In genomic region chr9:20663133-20663532, GRCh38 we compare ENCODE assay signal across 35 cellular contexts.
"Had no signal": no experiment of that assay in that cellular context is flagged by ENCODE, and none has a peak within 500 bp of the region (broad histone marks: within the 10 kb centered on the region; RNA-seq: fewer than 3 reads in every experiment).

No MANE protein-coding gene starts in this region.

- H3K4me3 Mint-ChIP-seq: activated B cell treated with CpG ODN at 0.5 μM for 24 hours; activated CD8-positive, alpha-beta memory T cell treated with anti-CD3 and anti-CD28 coated beads, Interleukin-2, amount 10 ng/mL, durations not matched to agents 7 days and 5 days; activated CD8-positive, alpha-beta T cell treated with anti-CD3 and anti-CD28 coated beads, Interleukin-2, amount 10 ng/mL, durations not matched to agents 7 days and 5 days; activated naive CD4-positive, alpha-beta T cell treated with anti-CD3 and anti-CD28 coated beads for 36 hours; activated naive CD4-positive, alpha-beta T cell treated with anti-CD3 and anti-CD28 coated beads, Interleukin-2, amount 50 U/mL, for 24 hours; activated naive CD8-positive, alpha-beta T cell treated with anti-CD3 and anti-CD28 coated beads for 36 hours; activated naive CD8-positive, alpha-beta T cell treated with anti-CD3 and anti-CD28 coated beads, Interleukin-2, amount 50 U/mL, for 24 hours; activated T-helper 1 cell treated with anti-CD3 and anti-CD28 coated beads, Interleukin-12 subunit alpha, Interleukin-12 subunit beta, Interleukin-2, Interleukin-4 antibody, amounts not matched to agents 30 ng/mL and 10 ng/mL and 1 ng/mL, durations not matched to agents 14 hours and 24 hours and 36 hours; dendritic cell treated with granulocyte-macrophage colony-stimulating factor and Interleukin-4, amounts not matched to agents 40 ng/mL and 50 ng/mL, for 4 days; endodermal cell; T-helper 17 cell; T-helper 2 cell treated with Interferon-gamma antibody and Interleukin-4, amounts not matched to agents 5 μg/mL and 100 μg/mL, for 36 hours had no signal

- H3K9me3 ChIP-seq: ascending aorta, breast epithelium, heart left ventricle had no signal

- H3K4me1 ChIP-seq: ascending aorta, breast epithelium had no signal

- H3K27ac Mint-ChIP-seq: activated B cell treated with CpG ODN at 0.5 μM for 24 hours; activated CD8-positive, alpha-beta memory T cell treated with anti-CD3 and anti-CD28 coated beads, Interleukin-2, amount 10 ng/mL, durations not matched to agents 7 days and 5 days; activated CD8-positive, alpha-beta T cell treated with anti-CD3 and anti-CD28 coated beads, Interleukin-2, amount 10 ng/mL, durations not matched to agents 7 days and 5 days; activated naive CD4-positive, alpha-beta T cell treated with anti-CD3 and anti-CD28 coated beads for 36 hours; activated naive CD4-positive, alpha-beta T cell treated with anti-CD3 and anti-CD28 coated beads, Interleukin-2, amount 50 U/mL, for 24 hours; activated naive CD8-positive, alpha-beta T cell treated with anti-CD3 and anti-CD28 coated beads for 36 hours; activated naive CD8-positive, alpha-beta T cell treated with anti-CD3 and anti-CD28 coated beads, Interleukin-2, amount 50 U/mL, for 24 hours; activated T-helper 1 cell treated with anti-CD3 and anti-CD28 coated beads, Interleukin-12 subunit alpha, Interleukin-12 subunit beta, Interleukin-2, Interleukin-4 antibody, amounts not matched to agents 30 ng/mL and 10 ng/mL and 1 ng/mL, durations not matched to agents 14 hours and 24 hours and 36 hours; activated T-helper 2 cell treated with anti-CD3 and anti-CD28 coated beads, Interferon-gamma antibody, Interleukin-2, Interleukin-4, amounts not matched to agents 10 μg/mL and 5 μg/mL and 100 μg/mL, durations not matched to agents 14 hours and 24 hours and 36 hours; brain; dendritic cell treated with granulocyte-macrophage colony-stimulating factor and Interleukin-4, amounts not matched to agents 40 ng/mL and 50 ng/mL, for 4 days; endodermal cell; T-helper 17 cell; T-helper 2 cell treated with Interferon-gamma antibody and Interleukin-4, amounts not matched to agents 5 μg/mL and 100 μg/mL, for 36 hours had no signal

- H3K27ac ChIP-seq: ascending aorta, breast epithelium, cardiac muscle cell, coronary artery, dorsolateral prefrontal cortex, heart left ventricle, WERI-Rb-1 had no signal

- DNase-seq: activated B cell treated with CpG ODN at 0.5 μM for 24 hours; activated CD4-positive, alpha-beta T cell treated with anti-CD3 and anti-CD28 coated beads for 48 hours; activated CD4-positive, alpha-beta T cell treated with anti-CD3 and anti-CD28 coated beads, Interleukin-2, amount 50 U/mL, for 1 hour; activated CD4-positive, alpha-beta T cell treated with anti-CD3 and anti-CD28 coated beads, Interleukin-2, amount 50 U/mL, for 48 hours; activated CD8-positive, alpha-beta memory T cell treated with anti-CD3 and anti-CD28 coated beads, Interleukin-2, amount 10 ng/mL, durations not matched to agents 7 days and 5 days; activated CD8-positive, alpha-beta memory T cell treated with anti-CD3 and anti-CD28 coated beads, Interleukin-2, amount 50 U/mL, for 4 hours; activated CD8-positive, alpha-beta T cell treated with anti-CD3 and anti-CD28 coated beads, Interleukin-2, amount 10 ng/mL, durations not matched to agents 7 days and 5 days; activated effector memory CD4-positive, alpha-beta T cell treated with anti-CD3 and anti-CD28 coated beads, Interleukin-2, amount 50 U/mL, for 16 hours; activated naive CD4-positive, alpha-beta T cell treated with anti-CD3 and anti-CD28 coated beads for 36 hours; activated naive CD8-positive, alpha-beta T cell treated with anti-CD3 and anti-CD28 coated beads for 36 hours; activated naive CD8-positive, alpha-beta T cell treated with anti-CD3 and anti-CD28 coated beads, Interleukin-2, amount 50 U/mL, for 24 hours; activated T-cell treated with anti-CD3 and anti-CD28 coated beads, Interleukin-2, amount 50 U/mL, for 1 hour; activated T-cell treated with anti-CD3 and anti-CD28 coated beads, Interleukin-2, amount 50 U/mL, for 48 hours; central memory CD4-positive, alpha-beta T cell; cerebellar nuclear complex; dorsolateral prefrontal cortex; effector memory CD4-positive, alpha-beta T cell; endodermal cell; foreskin fibroblast; heart left ventricle; T-helper 17 cell; T1000; WERI-Rb-1 had no signal

- H3K27me3 ChIP-seq: ascending aorta, breast epithelium, cardiac muscle cell, heart left ventricle had no signal

- H3K36me3 Mint-ChIP-seq: activated naive CD8-positive, alpha-beta T cell treated with anti-CD3 and anti-CD28 coated beads for 36 hours had no signal

- H3K36me3 ChIP-seq: ascending aorta, breast epithelium, cardiac muscle cell, heart left ventricle, WERI-Rb-1 had no signal

- H3K27me3 Mint-ChIP-seq: activated naive CD8-positive, alpha-beta T cell treated with anti-CD3 and anti-CD28 coated beads for 36 hours; brain; dendritic cell treated with granulocyte-macrophage colony-stimulating factor and Interleukin-4, amounts not matched to agents 40 ng/mL and 50 ng/mL, for 4 days had no signal

- H3K4me3 ChIP-seq: ascending aorta, breast epithelium, cardiac muscle cell, coronary artery, dorsolateral prefrontal cortex, heart left ventricle had no signal

- H3K9me3 Mint-ChIP-seq: activated B cell treated with CpG ODN at 0.5 μM for 24 hours; activated naive CD4-positive, alpha-beta T cell treated with anti-CD3 and anti-CD28 coated beads for 36 hours; activated naive CD4-positive, alpha-beta T cell treated with anti-CD3 and anti-CD28 coated beads, Interleukin-2, amount 50 U/mL, for 24 hours; activated naive CD8-positive, alpha-beta T cell treated with anti-CD3 and anti-CD28 coated beads for 36 hours; activated naive CD8-positive, alpha-beta T cell treated with anti-CD3 and anti-CD28 coated beads, Interleukin-2, amount 50 U/mL, for 24 hours; activated T-helper 1 cell treated with anti-CD3 and anti-CD28 coated beads, Interleukin-12 subunit alpha, Interleukin-12 subunit beta, Interleukin-2, Interleukin-4 antibody, amounts not matched to agents 30 ng/mL and 10 ng/mL and 1 ng/mL, durations not matched to agents 14 hours and 24 hours and 36 hours; activated T-helper 2 cell treated with anti-CD3 and anti-CD28 coated beads, Interferon-gamma antibody, Interleukin-2, Interleukin-4, amounts not matched to agents 10 μg/mL and 5 μg/mL and 100 μg/mL, durations not matched to agents 14 hours and 24 hours and 36 hours; dendritic cell treated with granulocyte-macrophage colony-stimulating factor and Interleukin-4, amounts not matched to agents 40 ng/mL and 50 ng/mL, for 4 days; endodermal cell; T-helper 2 cell treated with Interferon-gamma antibody and Interleukin-4, amounts not matched to agents 5 μg/mL and 100 μg/mL, for 36 hours had no signal

- H3K4me1 Mint-ChIP-seq: activated B cell treated with CpG ODN at 0.5 μM for 24 hours; activated CD8-positive, alpha-beta memory T cell treated with anti-CD3 and anti-CD28 coated beads, Interleukin-2, amount 10 ng/mL, durations not matched to agents 7 days and 5 days; activated naive CD8-positive, alpha-beta T cell treated with anti-CD3 and anti-CD28 coated beads for 36 hours; activated naive CD8-positive, alpha-beta T cell treated with anti-CD3 and anti-CD28 coated beads, Interleukin-2, amount 50 U/mL, for 24 hours had no signal

- ATAC-seq: activated CD4-positive, CD25-positive, alpha-beta regulatory T cell treated with anti-CD3 and anti-CD28 coated beads, Interleukin-2, amount 50 U/mL, for 24 hours; activated CD8-positive, alpha-beta memory T cell treated with anti-CD3 and anti-CD28 coated beads, Interleukin-2, amount 10 ng/mL, durations not matched to agents 7 days and 5 days; activated CD8-positive, alpha-beta T cell treated with anti-CD3 and anti-CD28 coated beads, Interleukin-2, amount 10 ng/mL, durations not matched to agents 7 days and 5 days; activated naive CD8-positive, alpha-beta T cell treated with anti-CD3 and anti-CD28 coated beads, Interleukin-2, amount 50 U/mL, for 24 hours; esophagus mucosa; heart left ventricle; T-helper 17 cell had no signal
